Comparison of ENCODE assay signal across 17 cellular contexts in the genomic region with DNA sequence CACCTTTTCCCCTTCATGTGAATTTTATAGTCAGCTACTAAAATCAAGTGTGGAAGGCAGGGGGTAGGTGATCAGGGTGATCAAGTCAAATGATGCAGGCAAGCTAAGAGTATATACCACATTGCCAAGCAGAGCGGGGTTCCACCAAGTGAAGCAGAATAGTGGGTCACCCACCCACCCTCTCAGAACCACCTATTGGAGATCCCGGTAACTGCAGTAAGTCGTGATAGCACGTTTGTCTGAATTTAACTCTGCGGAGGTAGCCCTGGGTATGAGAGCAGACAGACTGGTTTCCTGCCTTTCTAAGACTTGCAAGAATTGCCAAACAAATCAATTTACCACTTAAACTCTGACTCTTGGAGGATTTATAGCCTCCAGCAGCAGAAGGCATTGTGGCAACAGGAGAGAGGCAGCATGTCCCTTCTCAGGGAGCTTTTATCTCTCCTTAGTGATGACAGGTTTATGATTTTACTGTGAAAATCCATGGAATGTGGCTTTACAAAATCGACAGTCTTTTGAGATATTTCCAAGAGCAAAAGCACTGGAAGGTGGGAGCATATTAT.
DNase-seq lines count a peak whose midpoint lies in the region; ATAC-seq and TF ChIP-seq lines count a peak whose summit lies in the region.
"Had no signal": no experiment of that assay in that cellular context is flagged by ENCODE, and none has a peak within 500 bp of the region (broad histone marks: within the 10 kb centered on the region; RNA-seq: fewer than 3 reads in every experiment).

No MANE protein-coding gene starts in this region.

- no peak overlapping the region for H3K4me2 ChIP-seq in SK-N-SH

- POLR2A ChIA-PET in SK-N-SH (lab: Yijun Ruan, JAX), result no interaction called here

- CTCF ChIA-PET in SK-N-SH (lab: Yijun Ruan, JAX), result interaction anchor here (0.9 to 1.9 kb wide), 3 partner anchors 18 to 1939 kb away, joined by 3 to 5 read pairs (median 3); no protein-coding TSS in a partner anchor

- TF ChIP-seq CTCF in SK-N-SH (IDR thresholded peaks at IDR 0.05) (no peak), type B pancreatic cell (conservative IDR thresholded peaks at IDR 0.05) (peak; percentile 19)

- H3F3A ChIP-seq in SK-N-SH (replicated peaks; ENCODE audit: insufficient read depth), result no peaks in the 10 kb centered on the region

- H3K4me1 Mint-ChIP-seq in T-helper 17 cell (peaks cover 5% of the 10 kb centered on the region), type B pancreatic cell (ENCODE audit: unreplicated experiment) (peaks cover 14% of the 10 kb centered on the region)

- no peak overlapping the region for H3K4me3 Mint-ChIP-seq in T-helper 17 cell
- H3K4me3 Mint-ChIP-seq in type B pancreatic cell, result no peak overlapping the region
- H3K4me3 Mint-ChIP-seq: CD8-positive, alpha-beta T cell had no signal

- H3K27me3 Mint-ChIP-seq in T-helper 17 cell (peaks cover 15% of the 10 kb centered on the region), type B pancreatic cell (peaks cover 32% of the 10 kb centered on the region)

- H3K36me3 ChIP-seq in SK-N-SH (replicated peaks in 1 of 2; ENCODE audit: control insufficient read depth in 1 of 2, insufficient read depth in 2 of 2, low read length in 1 of 2), result no peaks in the 10 kb centered on the region

- H3K27ac Mint-ChIP-seq in T-helper 17 cell (peak overlapping the region; percentile 4), type B pancreatic cell (no peak overlapping the region)
- H3K27ac Mint-ChIP-seq: CD8-positive, alpha-beta T cell had no signal

- H4K20me1 ChIP-seq in SK-N-SH (ENCODE audit: insufficient read depth), result no peaks in the 10 kb centered on the region

- H3K9me3 ChIP-seq in SK-N-SH, result no peaks in the 10 kb centered on the region
- no peaks in the 10 kb centered on the region for H3K9me3 ChIP-seq in T-helper 17 cell (ENCODE audit: control insufficient read depth, low read length, poor library complexity, severe bottlenecking)

- peak overlapping the region in 1 of 2 experiments; percentile 44; a peak in 2 of 4 replicates for H3K27ac ChIP-seq in SK-N-SH (ENCODE audit: low read depth in 2 of 2, low read length in 1 of 2)
- H3K27ac ChIP-seq: 22Rv1 had no signal

- peaks cover 2% of the 10 kb centered on the region for H3K36me3 Mint-ChIP-seq in T-helper 17 cell (ENCODE audit: low read depth)
- no peaks in the 10 kb centered on the region for H3K36me3 Mint-ChIP-seq in type B pancreatic cell
- H3K36me3 Mint-ChIP-seq: CD8-positive, alpha-beta T cell had no signal

- no peak for TF ChIP-seq EP300 in SK-N-SH (IDR thresholded peaks at IDR 0.05; ENCODE audit: borderline replicate concordance in 1 of 2, low read depth in 1 of 2, low read length in 1 of 2)

- peaks cover 3% of the 10 kb centered on the region for H3K9me3 Mint-ChIP-seq in type B pancreatic cell
- H3K9me3 Mint-ChIP-seq: CD8-positive, alpha-beta T cell had no signal

- DNase-seq in SK-N-SH (no peak), T-helper 17 cell (no peak), islet precursor cell (peak; percentile 79), type B pancreatic cell (ENCODE audit: extremely low spot score, unreplicated experiment) (no peak), C1 segment of cervical spinal cord (lab: John Stamatoyannopoulos, UW) (no peak), NCI-H1417 treated with DMSO at 0.1 percent for 48 hours (lab: John Stamatoyannopoulos, UW) (no peak), dermis blood vessel endothelial cell (no peak)
- DNase-seq: CD8-positive, alpha-beta T cell; GDM1; KBM-7; NCI-H1048; NCI-H226; NCI-H524 treated with DMSO at 0.1 percent for 48 hours had no signal

- TF ChIP-seq RAD21 in SK-N-SH (IDR thresholded peaks at IDR 0.05; ENCODE audit: low read length), result no peak

- 70% methylated on average over 6 of the region's 6 CpGs for WGBS in SK-N-SH (ENCODE audit: low lambda C conversion rate)

- H3K79me2 ChIP-seq in SK-N-SH (ENCODE audit: insufficient read depth), result no peaks in the 10 kb centered on the region

- H3K27me3 ChIP-seq in SK-N-SH (ENCODE audit: insufficient read depth), result no peaks in the 10 kb centered on the region

- ATAC-seq in SK-N-SH treated with all-trans-retinoic acid at 6 μM for 48 hours (no peak), T-helper 17 cell (no peak)
- ATAC-seq: CD8-positive, alpha-beta T cell; GM12878; Panc1 had no signal

- no peaks in the 10 kb centered on the region for H3K9me2 ChIP-seq in SK-N-SH

- no peak overlapping the region for H3K4me3 ChIP-seq in SK-N-SH (ENCODE audit: low read depth in 2 of 2, low read length in 1 of 2)
- H3K4me3 ChIP-seq: GM12878 had no signal

- H3K9ac ChIP-seq in SK-N-SH, result no peak overlapping the region

- H2AFZ ChIP-seq in SK-N-SH (ENCODE audit: low read depth), result no peak overlapping the region

- H3K4me1 ChIP-seq in SK-N-SH (ENCODE audit: control insufficient read depth in 1 of 2, insufficient read depth in 2 of 2, low read depth in 1 of 2, low read length in 1 of 2), result peaks cover 0 to 49% of the 10 kb centered on the region in 2 experiments; a peak in 2 of 4 replicates

TF ChIP-seq in SK-N-SH treated with all-trans-retinoic acid at 6 μM for 48 hours, 23 proteins besides CTCF, POLR2A, EP300 and RAD21:
- TF ChIP-seq ZC3H10 (CRISPR knock-in tag; IDR thresholded peaks at IDR 0.05) (no peak), ZNF70 (CRISPR knock-in tag; IDR thresholded peaks at IDR 0.05) (no peak), ZFP3 (CRISPR knock-in tag; IDR thresholded peaks at IDR 0.05) (no peak), TOX (CRISPR knock-in tag; IDR thresholded peaks at IDR 0.05; ENCODE audit: borderline replicate concordance) (0 out of 2 replicates have a peak, but pooled peaks have one; percentile 28), ISL1 (CRISPR knock-in tag; IDR thresholded peaks at IDR 0.05) (no peak)

TF ChIP-seq in SK-N-SH, 30 proteins besides CTCF, POLR2A, EP300 and RAD21:
- TF ChIP-seq SIN3A (IDR thresholded peaks at IDR 0.05; ENCODE audit: borderline replicate concordance, low read depth, low read length), result no peak
- TF ChIP-seq CHD2 (IDR thresholded peaks at IDR 0.05; ENCODE audit: low read length, partially characterized antibody), result no peak
- no peak for TF ChIP-seq REST (IDR thresholded peaks at IDR 0.05; ENCODE audit: low read depth, low read length)
- TF ChIP-seq TAF1 (IDR thresholded peaks at IDR 0.05; ENCODE audit: borderline replicate concordance, low read depth, low read length), result no peak
- no peak for TF ChIP-seq IRF3 (IDR thresholded peaks at IDR 0.05; ENCODE audit: low read depth, low read length)
- no peak for TF ChIP-seq POLR2AphosphoS5 (IDR thresholded peaks at IDR 0.05; ENCODE audit: low read depth, low read length)
- TF ChIP-seq NRF1 (IDR thresholded peaks at IDR 0.05; ENCODE audit: low read depth, low read length), result no peak
- TF ChIP-seq RFX5 (IDR thresholded peaks at IDR 0.05; ENCODE audit: low read length), result no peak
- no peak for TF ChIP-seq FOXM1 (IDR thresholded peaks at IDR 0.05; ENCODE audit: low read depth)
